2 cellular contexts compared by ENCODE assay signal in genomic region chr22:31083923-31084810, GRCh38.
A peak's percentile ranks its signal among the peaks of the same experiment; 100 is the strongest.
TF ChIP-seq lines count a peak whose summit lies in the region.

No MANE protein-coding gene starts in this region.

TF ChIP-seq in IMR-90, 13 proteins besides CTCF, POLR2A, EP300 and RAD21:
- TF ChIP-seq MXI1 (IDR thresholded peaks at IDR 0.05; ENCODE audit: borderline replicate concordance, low read depth, low read length) (no peak), FOS (IDR thresholded peaks at IDR 0.05; ENCODE audit: low read depth, low read length) (no peak), CHD1 (IDR thresholded peaks at IDR 0.05; ENCODE audit: low read depth, low read length) (no peak), NFE2L2 (IDR thresholded peaks at IDR 0.05; ENCODE audit: low read depth, low read length) (no peak), MAZ (IDR thresholded peaks at IDR 0.05; ENCODE audit: borderline replicate concordance, low read depth, low read length) (no peak), MAFK (IDR thresholded peaks at IDR 0.05; ENCODE audit: low read depth, low read length) (no peak), USF2 (IDR thresholded peaks at IDR 0.05; ENCODE audit: low read depth, low read length) (no peak), CEBPB (IDR thresholded peaks at IDR 0.05; ENCODE audit: low read depth, low read length) (no peak), SMC3 (IDR thresholded peaks at IDR 0.05; ENCODE audit: low read depth, low read length) (no peak), RCOR1 (IDR thresholded peaks at IDR 0.05; ENCODE audit: insufficient replicate concordance, low read length) (no peak), RFX5 (IDR thresholded peaks at IDR 0.05; ENCODE audit: low read depth, low read length) (no peak), BHLHE40 (IDR thresholded peaks at IDR 0.05; ENCODE audit: low read depth, low read length) (no peak)
- TF ChIP-seq, protein P1, sequence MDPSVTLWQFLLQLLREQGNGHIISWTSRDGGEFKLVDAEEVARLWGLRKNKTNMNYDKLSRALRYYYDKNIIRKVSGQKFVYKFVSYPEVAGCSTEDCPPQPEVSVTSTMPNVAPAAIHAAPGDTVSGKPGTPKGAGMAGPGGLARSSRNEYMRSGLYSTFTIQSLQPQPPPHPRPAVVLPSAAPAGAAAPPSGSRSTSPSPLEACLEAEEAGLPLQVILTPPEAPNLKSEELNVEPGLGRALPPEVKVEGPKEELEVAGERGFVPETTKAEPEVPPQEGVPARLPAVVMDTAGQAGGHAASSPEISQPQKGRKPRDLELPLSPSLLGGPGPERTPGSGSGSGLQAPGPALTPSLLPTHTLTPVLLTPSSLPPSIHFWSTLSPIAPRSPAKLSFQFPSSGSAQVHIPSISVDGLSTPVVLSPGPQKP (IDR thresholded peaks at IDR 0.05; ENCODE audit: borderline replicate concordance, low read depth, low read length), result no peak

TF ChIP-seq in K562, 482 proteins besides CTCF, POLR2A, EP300 and RAD21:
- TF ChIP-seq SUPT5H (IDR thresholded peaks at IDR 0.05) (0 out of 2 replicates have a peak, but pooled peaks have one; percentile 66), HNRNPLL (IDR thresholded peaks at IDR 0.05; ENCODE audit: low read depth, low read length, poor library complexity, severe bottlenecking) (peak; percentile 2), E2F5 (CRISPR knock-in tag; IDR thresholded peaks at IDR 0.05) (0 out of 2 replicates have a peak, but pooled peaks have one; percentile 47), NR2C2 (CRISPR knock-in tag; IDR thresholded peaks at IDR 0.05) (no peak), NR2C2 (tag; IDR thresholded peaks at IDR 0.05) (0 out of 2 replicates have a peak, but pooled peaks have one; percentile 33), BRCA1 (IDR thresholded peaks at IDR 0.05) (no peak), BRCA1 (CRISPR knock-in tag; IDR thresholded peaks at IDR 0.05) (no peak), SMAD1 (IDR thresholded peaks at IDR 0.05; ENCODE audit: low read depth, low read length, partially characterized antibody) (peak; percentile 43), ZNF217 (CRISPR knock-in tag; IDR thresholded peaks at IDR 0.05) (no peak), KDM5B (IDR thresholded peaks at IDR 0.05; ENCODE audit: insufficient replicate concordance, low read depth, low read length) (peak; percentile 68), PHF8 (IDR thresholded peaks at IDR 0.05; ENCODE audit: borderline replicate concordance, low read length) (peak; percentile 77; the same call in 1 of the 2 replicates), MTA3 (IDR thresholded peaks at IDR 0.05; ENCODE audit: borderline replicate concordance) (no peak)
